6 cellular contexts compared by ENCODE assay signal in the genomic region with DNA sequence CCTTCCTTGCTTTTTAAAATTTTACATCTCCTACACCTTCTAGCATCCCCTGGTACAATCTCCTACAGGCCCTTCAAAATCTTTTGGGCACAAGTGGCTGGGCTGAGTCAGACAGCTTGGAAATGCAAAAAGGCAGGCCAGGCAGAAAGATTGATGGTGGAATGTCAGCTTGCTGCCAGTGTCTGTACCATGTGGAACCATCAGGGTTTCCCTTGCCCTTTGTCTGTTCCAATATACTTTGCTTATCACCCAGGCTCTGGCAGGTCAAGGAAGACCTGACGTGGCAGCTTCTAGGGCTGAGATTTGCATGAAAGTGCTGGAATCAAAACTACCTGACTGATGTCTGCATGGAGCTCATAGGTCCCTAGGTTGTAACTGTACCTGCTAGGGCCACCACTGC. TPM values are rescaled to one million over a fixed set of nuclear protein-coding genes. Genes with fewer than 3 reads are reported as not detected.
"Had no signal": no experiment of that assay in that cellular context is flagged by ENCODE, and none has a peak within 500 bp of the region (broad histone marks: within the 10 kb centered on the region; RNA-seq: fewer than 3 reads in every experiment).

No MANE protein-coding gene starts in this region.

- ATAC-seq: GM23338, HepG2 had no signal

- DNase-seq: H9, HCEC 1CT had no signal

- H2AFZ ChIP-seq: GM23338 had no signal

- H3K27ac ChIP-seq: HL-60 had no signal

- H3K4me2 ChIP-seq: GM23338 had no signal

- H3K4me3 ChIP-seq: GM23338 had no signal

RNA-seq across cellular contexts. Expression of gene GPR39, which starts 33.3 kb away (rescaled TPM):
- polyA plus RNA-seq: IgD-negative memory B cell had no signal
